In genomic region chr16:56683424-56684162, GRCh38 we compare ENCODE assay signal across 10 cellular contexts. TPM values are rescaled to one million over a fixed set of nuclear protein-coding genes. Genes with fewer than 3 reads are reported as not detected.
DNase-seq lines count a peak whose midpoint lies in the region; ATAC-seq and TF ChIP-seq lines count a peak whose summit lies in the region.
"Had no signal": no experiment of that assay in that cellular context is flagged by ENCODE, and none has a peak within 500 bp of the region (broad histone marks: within the 10 kb centered on the region; RNA-seq: fewer than 3 reads in every experiment).

No MANE protein-coding gene starts in this region.

- peak overlapping the region; percentile 4 to 70 for H3K4me3 ChIP-seq in cardiac fibroblast (replicated peaks in 1 of 2; ENCODE audit: low read depth in 2 of 2, low read length in 2 of 2)
- H3K4me3 ChIP-seq in vagina: peak overlapping the region; percentile 59 to 75

- no peak for TF ChIP-seq POLR2A in vagina (IDR thresholded peaks at IDR 0.05)

- no peaks in the 10 kb centered on the region for H3K9me3 ChIP-seq in vagina

- H3K27me3 Mint-ChIP-seq in mesothelial cell of epicardium (ENCODE audit: low read depth): peaks cover 48% of the 10 kb centered on the region

- H3K36me3 ChIP-seq in vagina: no peaks in the 10 kb centered on the region

- H3K4me1 ChIP-seq in vagina: peaks cover 24% of the 10 kb centered on the region

- no peak overlapping the region for H3K27ac Mint-ChIP-seq in mesothelial cell of epicardium

- TF ChIP-seq CTCF in cardiac fibroblast (IDR thresholded peaks at IDR 0.05; ENCODE audit: low read depth, low read length) (no peak), mesothelial cell of epicardium (IDR thresholded peaks at IDR 0.05; ENCODE audit: unreplicated experiment) (no peak), vagina (IDR thresholded peaks at IDR 0.05) (no peak), GM10266 (IDR thresholded peaks at IDR 0.05; ENCODE audit: control insufficient read depth, insufficient read depth, low read depth, missing control alignments) (no peak)

- H3K4me3 Mint-ChIP-seq in mesothelial cell of epicardium: peak overlapping the region; percentile 17

- ATAC-seq in left ventricle myocardium superior (no peak), Right ventricle myocardium superior (ENCODE audit: poor library complexity) (no peak), HG03108 (IDR thresholded peaks at IDR 0.05; ENCODE audit: unreplicated experiment) (no peak)

- H3K9me3 Mint-ChIP-seq in mesothelial cell of epicardium: peaks cover 13% of the 10 kb centered on the region

- H3K36me3 Mint-ChIP-seq in mesothelial cell of epicardium: peaks cover 3% of the 10 kb centered on the region

- H3K4me1 Mint-ChIP-seq in mesothelial cell of epicardium: peaks cover 4% of the 10 kb centered on the region

- no peaks in the 10 kb centered on the region for H3K27me3 ChIP-seq in vagina

- peak overlapping the region; percentile 80 for H3K27ac ChIP-seq in vagina

- DNase-seq in left ventricle myocardium superior (peak; percentile 45), Right ventricle myocardium superior (no peak), cardiac fibroblast (ENCODE audit: low read depth in 2 of 2) (no peak), mesothelial cell of epicardium (ENCODE audit: low spot score in 2 of 2, unreplicated experiment in 2 of 2) (no peak), vagina (ENCODE audit: extremely low spot score in 2 of 2) (no peak), GM10266 (ENCODE audit: extremely low spot score) (no peak)
- no peak for DNase-seq in stimulated activated CD4-positive, alpha-beta T cell treated with anti-CD3 and anti-CD28 coated beads, Interleukin-2, amount 100 ng/mL, for 24 hours
- DNase-seq: NCI-H187 treated with DMSO at 0.1 percent for 48 hours had no signal

- intact Hi-C loops in left ventricle myocardium superior (cut with micrococcal nuclease): loop anchor here (10.0 kb wide), 1 partner anchor 79 kb away; the partner anchor contains the start of gene MT2A
- intact Hi-C loops in Right ventricle myocardium superior (cut with DNase I): loop anchor here (2.0 kb wide), 1 partner anchor 75 kb away; the partner anchor contains the start of gene MT2A
- intact Hi-C loops in vagina (cut with DNase I): loop anchor here (2.0 to 5.0 kb wide), 2 partner anchors 56 to 77 kb away; partner anchors contain the start of gene MT1E

RNA-seq across cellular contexts. Expression of gene MT1X, which starts 1.3 kb away (rescaled TPM):
- 85.9 TPM for total RNA-seq in left ventricle myocardium superior
- 105 TPM for total RNA-seq in Right ventricle myocardium superior
- 6.8 to 8.9 TPM (median 7.1 TPM) in 3 replicates for total RNA-seq in mesothelial cell of epicardium
- 3,049 TPM for total RNA-seq in vagina

RNA-seq across cellular contexts. Expression of gene MT1H, which starts 14.0 kb away (rescaled TPM):
- total RNA-seq in left ventricle myocardium superior: not detected
- not detected for total RNA-seq in Right ventricle myocardium superior
- total RNA-seq in mesothelial cell of epicardium: not detected in 3 replicates
- not detected for total RNA-seq in vagina
- total RNA-seq: mononuclear cell had no signal

RNA-seq across cellular contexts. Expression of gene MT1G, which starts 15.7 kb away (rescaled TPM):
- total RNA-seq in left ventricle myocardium superior (not detected), Right ventricle myocardium superior (1.3 TPM), mesothelial cell of epicardium (not detected in 3 replicates), vagina (not detected)
- total RNA-seq: mononuclear cell had no signal

RNA-seq across cellular contexts. Expression of gene MT1F, which starts 25.8 kb away (rescaled TPM):
- 3.0 TPM for total RNA-seq in left ventricle myocardium superior
- total RNA-seq in Right ventricle myocardium superior: 2.1 TPM
- 0.63 to 0.95 TPM (median 0.66 TPM) in 3 replicates for total RNA-seq in mesothelial cell of epicardium
- 16.0 TPM for total RNA-seq in vagina

RNA-seq across cellular contexts. Expression of gene MT1B, which starts 31.9 kb away (rescaled TPM):
- total RNA-seq in left ventricle myocardium superior (not detected), Right ventricle myocardium superior (not detected), mesothelial cell of epicardium (not detected in 3 replicates), vagina (not detected)
- total RNA-seq: mononuclear cell had no signal

Comparison
In these comparisons a context has a peak if more than half of its experiments do, and no peak if none do; other contexts are left out.
1. RNA of gene MT1X, which starts 1.3 kb away (total RNA-seq): 3,049 TPM in vagina (single experiment); 105 TPM in Right ventricle myocardium superior (single experiment), 85.9 TPM in left ventricle myocardium superior (single experiment) and 6.8 to 8.9 TPM in mesothelial cell of epicardium; every median in the first group is over 10 times any median in the second.